18 cellular contexts compared by ENCODE assay signal in the genomic region with DNA sequence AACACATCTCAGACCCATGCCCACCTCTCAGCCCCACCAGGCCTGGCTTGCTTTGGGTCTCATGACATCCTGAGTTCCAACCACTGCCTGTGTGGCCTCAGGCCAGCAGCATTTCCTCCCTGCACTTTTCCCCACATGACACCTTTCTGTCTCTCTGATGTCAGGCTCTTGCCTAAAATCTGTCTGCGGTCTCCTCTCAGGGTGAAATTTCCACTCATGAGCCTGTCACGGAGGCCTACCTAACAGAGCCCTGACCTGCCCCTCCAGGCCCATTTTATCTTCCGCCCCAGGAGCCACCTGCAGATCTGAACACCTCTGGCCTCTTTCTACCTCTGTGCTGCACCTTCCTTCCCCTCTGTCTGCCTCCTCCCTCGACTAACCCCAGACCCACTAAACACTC.
A peak's percentile ranks its signal among the peaks of the same experiment; 100 is the strongest.
DNase-seq lines count a peak whose midpoint lies in the region; ATAC-seq and TF ChIP-seq lines count a peak whose summit lies in the region.
"Had no signal": no experiment of that assay in that cellular context is flagged by ENCODE, and none has a peak within 500 bp of the region (broad histone marks: within the 10 kb centered on the region; RNA-seq: fewer than 3 reads in every experiment).

No MANE protein-coding gene starts in this region.

- no peaks in the 10 kb centered on the region for H3K27me3 Mint-ChIP-seq in activated CD4-positive, alpha-beta T cell treated with anti-CD3 and anti-CD28 coated beads for 36 hours
- no peaks in the 10 kb centered on the region for H3K27me3 Mint-ChIP-seq in neural crest cell (ENCODE audit: low read depth)
- H3K27me3 Mint-ChIP-seq: IgD-negative memory B cell had no signal

- peak overlapping the region; percentile 54 for H3K9ac ChIP-seq in Loucy (ENCODE audit: low read depth, low read length, poor library complexity, severe bottlenecking)
- H3K9ac ChIP-seq: BLaER1, parathyroid adenoma had no signal

- no peaks in the 10 kb centered on the region for H3K36me3 ChIP-seq in Loucy (ENCODE audit: insufficient read depth, low read length)
- H3K36me3 ChIP-seq: BLaER1, left lung, SJSA1 had no signal

- no peaks in the 10 kb centered on the region for H3K9me3 Mint-ChIP-seq in activated CD4-positive, alpha-beta T cell treated with anti-CD3 and anti-CD28 coated beads for 36 hours (ENCODE audit: low read depth)
- H3K9me3 Mint-ChIP-seq in neural crest cell: peaks cover 6% of the 10 kb centered on the region
- H3K9me3 Mint-ChIP-seq: IgD-negative memory B cell had no signal

- H4K20me1 ChIP-seq in Loucy (ENCODE audit: insufficient read depth, low read length, poor library complexity, severe bottlenecking): no peaks in the 10 kb centered on the region
- H4K20me1 ChIP-seq: BLaER1 had no signal

- no peak overlapping the region for H3K4me3 Mint-ChIP-seq in activated CD4-positive, alpha-beta T cell treated with anti-CD3 and anti-CD28 coated beads for 36 hours
- no peak overlapping the region for H3K4me3 Mint-ChIP-seq in neural crest cell
- H3K4me3 Mint-ChIP-seq: IgD-negative memory B cell had no signal

- H3K4me2 ChIP-seq in Loucy (ENCODE audit: low read depth, low read length, poor library complexity, severe bottlenecking): peak overlapping the region; percentile 54
- H3K4me2 ChIP-seq: BLaER1, PC-9 had no signal

- H3K79me2 ChIP-seq in Loucy (ENCODE audit: insufficient read depth, low read length): no peaks in the 10 kb centered on the region
- H3K79me2 ChIP-seq: parathyroid adenoma had no signal

- no peaks in the 10 kb centered on the region for H3K36me3 Mint-ChIP-seq in activated CD4-positive, alpha-beta T cell treated with anti-CD3 and anti-CD28 coated beads for 36 hours (ENCODE audit: low read depth)
- peaks cover 6% of the 10 kb centered on the region for H3K36me3 Mint-ChIP-seq in neural crest cell (ENCODE audit: low read depth)
- H3K36me3 Mint-ChIP-seq: IgD-negative memory B cell had no signal

- TF ChIP-seq CTCF in Loucy (conservative IDR thresholded peaks at IDR 0.05; ENCODE audit: low read length) (no peak), neural crest cell (conservative IDR thresholded peaks at IDR 0.05) (no peak)

- intact Hi-C loops in activated CD4-positive, alpha-beta T cell treated with anti-CD3 and anti-CD28 coated beads for 36 hours (cut with DNase I, micrococcal nuclease): loop anchor here in 1 of 2 experiments (2.0 kb wide), 1 partner anchor 19 kb away; no protein-coding TSS in a partner anchor

- H3K27ac Mint-ChIP-seq in activated CD4-positive, alpha-beta T cell treated with anti-CD3 and anti-CD28 coated beads for 36 hours: peak overlapping the region; percentile 48
- H3K27ac Mint-ChIP-seq in neural crest cell (ENCODE audit: unreplicated experiment): peak overlapping the region; percentile 40

- H2AFZ ChIP-seq in Loucy (ENCODE audit: low read length): no peak overlapping the region
- H2AFZ ChIP-seq: parathyroid adenoma, PC-9 had no signal

- peaks cover 7% of the 10 kb centered on the region for H3K4me1 Mint-ChIP-seq in activated CD4-positive, alpha-beta T cell treated with anti-CD3 and anti-CD28 coated beads for 36 hours
- no peaks in the 10 kb centered on the region for H3K4me1 Mint-ChIP-seq in neural crest cell
- H3K4me1 Mint-ChIP-seq: IgD-negative memory B cell had no signal

- peak; percentile 20 for DNase-seq in activated CD4-positive, alpha-beta T cell treated with anti-CD3 and anti-CD28 coated beads for 36 hours
- no peak for DNase-seq in activated CD4-positive, alpha-beta T cell treated with anti-CD3 and anti-CD28 coated beads, Interleukin-2, amount 50 U/mL, for 1 hour
- peak; percentile 16 for DNase-seq in activated gamma-delta T cell treated with anti-CD3 and anti-CD28 coated beads, Interleukin-2, amount 50 U/mL, for 16 hours (ENCODE audit: low read depth)
- DNase-seq in neural crest cell (ENCODE audit: low read depth, low spot score): no peak
- DNase-seq in mesenteric fat pad (ENCODE audit: low spot score): no peak
- no peak for DNase-seq in NCI-H2081 treated with DMSO at 0.1 percent for 48 hours (lab: John Stamatoyannopoulos, UW)
- DNase-seq: aorta, DMS153, left lung, NCI-H748 treated with DMSO at 0.1 percent for 48 hours, PC-9, T1000 had no signal

- no peaks in the 10 kb centered on the region for H3K9me2 ChIP-seq in Loucy (replicated peaks; ENCODE audit: low read depth, low read length)

- no peaks in the 10 kb centered on the region for H3K27me3 ChIP-seq in Loucy (ENCODE audit: insufficient read depth, low read length, poor library complexity, severe bottlenecking)
- H3K27me3 ChIP-seq: BLaER1, left lung, SJSA1 had no signal

- H3K4me3 ChIP-seq in Loucy (ENCODE audit: low read length, poor library complexity, severe bottlenecking): peak overlapping the region; percentile 19
- H3K4me3 ChIP-seq: BLaER1, left lung, PC-9, SJSA1 had no signal

- POLR2A ChIA-PET in activated CD4-positive, alpha-beta T cell treated with anti-CD3 and anti-CD28 coated beads for 36 hours (lab: Charles Lee): no interaction called here

- ATAC-seq in activated CD4-positive, alpha-beta T cell treated with anti-CD3 and anti-CD28 coated beads for 36 hours: peak; percentile 59
- ATAC-seq in GM21526 (IDR thresholded peaks at IDR 0.05; ENCODE audit: low FRiP score, unreplicated experiment): no peak
- ATAC-seq: left lung had no signal

- peaks cover 31% of the 10 kb centered on the region for H3K4me1 ChIP-seq in Loucy (ENCODE audit: insufficient read depth, low read length, poor library complexity, severe bottlenecking)
- H3K4me1 ChIP-seq: BLaER1, left lung, parathyroid adenoma, SJSA1 had no signal

- peaks cover 10% of the 10 kb centered on the region; the same call in 1 of the 2 replicates for H3K9me3 ChIP-seq in Loucy (ENCODE audit: insufficient read depth, low read depth, low read length)
- H3K9me3 ChIP-seq: left lung, SJSA1 had no signal

- CTCF ChIA-PET in activated CD4-positive, alpha-beta T cell treated with anti-CD3 and anti-CD28 coated beads for 36 hours (lab: Charles Lee): no interaction called here

- peaks cover 4% of the 10 kb centered on the region for H3F3A ChIP-seq in Loucy (ENCODE audit: low read depth)

Comparison
In these comparisons a context has a peak if more than half of its experiments do, and no peak if none do; other contexts are left out.
1. DNase-seq: peak in activated CD4-positive, alpha-beta T cell treated with anti-CD3 and anti-CD28 coated beads for 36 hours (single experiment) and activated gamma-delta T cell treated with anti-CD3 and anti-CD28 coated beads, Interleukin-2, amount 50 U/mL, for 16 hours (single experiment); none in activated CD4-positive, alpha-beta T cell treated with anti-CD3 and anti-CD28 coated beads, Interleukin-2, amount 50 U/mL, for 1 hour (single experiment), neural crest cell (single experiment), mesenteric fat pad (single experiment) and NCI-H2081 treated with DMSO at 0.1 percent for 48 hours (single experiment).